Comparison of ENCODE assay signal across 1 cellular context in the genomic region with DNA sequence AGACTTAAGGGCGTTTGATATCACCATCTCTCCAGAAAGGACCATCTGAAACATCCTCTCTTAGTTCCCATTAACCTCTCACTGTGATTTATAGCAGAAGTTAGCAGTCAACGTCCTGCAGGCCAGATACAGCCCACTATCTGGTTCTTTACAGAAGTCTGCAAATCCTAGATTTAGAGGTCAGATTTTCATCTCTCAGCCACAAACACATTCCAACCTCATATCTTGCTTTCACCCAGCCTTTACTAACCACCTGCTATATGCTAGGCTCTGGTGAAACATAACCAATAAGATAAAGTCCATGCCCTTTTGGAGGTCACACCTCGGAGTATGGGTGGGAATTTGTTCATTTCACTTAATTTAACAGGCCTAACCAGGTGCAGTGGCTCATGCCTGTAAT.
TF ChIP-seq lines count a peak whose summit lies in the region.

No MANE protein-coding gene starts in this region.

TF ChIP-seq in K562, 482 proteins besides CTCF, POLR2A, EP300 and RAD21 (continued from another document and continues in another):
- TF ChIP-seq ZNF134 (CRISPR knock-in tag; conservative IDR thresholded peaks at IDR 0.05) (no peak), ZNF592 (IDR thresholded peaks at IDR 0.05) (no peak), MXD1 (CRISPR knock-in tag; IDR thresholded peaks at IDR 0.05; ENCODE audit: borderline replicate concordance, poor library complexity, severe bottlenecking) (no peak), MAFF (IDR thresholded peaks at IDR 0.05; ENCODE audit: low read length) (no peak), RHOXF2B (CRISPR knock-in tag; conservative IDR thresholded peaks at IDR 0.05) (no peak), RBM39 (optimal IDR thresholded peaks at IDR 0.05; ENCODE audit: low read depth, low read length) (no peak), ZNF239 (CRISPR knock-in tag; IDR thresholded peaks at IDR 0.05) (no peak; the same call in 1 of the 2 replicates), ZNF695 (CRISPR knock-in tag; IDR thresholded peaks at IDR 0.05) (no peak), ATF3 (IDR thresholded peaks at IDR 0.05) (no peak), ATF3 (CRISPR knock-in tag; conservative IDR thresholded peaks at IDR 0.05) (no peak), FUS (optimal IDR thresholded peaks at IDR 0.05; ENCODE audit: low read depth, low read length) (no peak), ID3 (CRISPR knock-in tag; IDR thresholded peaks at IDR 0.05) (no peak), ID3 (tag; IDR thresholded peaks at IDR 0.05) (no peak), HMG20B (CRISPR knock-in tag; IDR thresholded peaks at IDR 0.05) (no peak), ATF2 (CRISPR knock-in tag; IDR thresholded peaks at IDR 0.05) (no peak), ATF4 (CRISPR knock-in tag; IDR thresholded peaks at IDR 0.05) (no peak), SLC30A9 (CRISPR knock-in tag; IDR thresholded peaks at IDR 0.05) (no peak), GTF2A2 (tag; IDR thresholded peaks at IDR 0.05) (no peak), TFAM (CRISPR knock-in tag; conservative IDR thresholded peaks at IDR 0.05) (no peak), NBN (IDR thresholded peaks at IDR 0.05; ENCODE audit: low read depth) (no peak), DNMT1 (IDR thresholded peaks at IDR 0.05) (no peak), ZNF165 (CRISPR knock-in tag; IDR thresholded peaks at IDR 0.05; ENCODE audit: borderline replicate concordance) (no peak), TFAP4 (CRISPR knock-in tag; IDR thresholded peaks at IDR 0.05; ENCODE audit: borderline replicate concordance) (no peak), ZFX (CRISPR knock-in tag; IDR thresholded peaks at IDR 0.05) (peak; percentile 17; the same call in 1 of the 2 replicates), MAZ (CRISPR knock-in tag; conservative IDR thresholded peaks at IDR 0.05 in 1 of 2, IDR thresholded peaks at IDR 0.05 in 1 of 2) (no peak), NCOA2 (IDR thresholded peaks at IDR 0.05; ENCODE audit: partially characterized antibody in 2 of 2) (no peak), SMARCA4 (IDR thresholded peaks at IDR 0.05) (peak; percentile 78; the same call in 1 of the 2 replicates), ZZZ3 (IDR thresholded peaks at IDR 0.05) (no peak), MLLT1 (IDR thresholded peaks at IDR 0.05) (peak in 1 of 2 experiments; percentile 83; a peak in 2 of 4 replicates), MIER1 (IDR thresholded peaks at IDR 0.05; ENCODE audit: low read depth) (no peak), NR0B1 (IDR thresholded peaks at IDR 0.05; ENCODE audit: partially characterized antibody) (no peak), ZBED1 (IDR thresholded peaks at IDR 0.05) (peak; percentile 85; the same call in 1 of the 2 replicates), ZC3H11A (IDR thresholded peaks at IDR 0.05; ENCODE audit: low read depth, low read length) (no peak), NFE2 (IDR thresholded peaks at IDR 0.05; ENCODE audit: low read depth) (0 out of 2 replicates have a peak, but pooled peaks have one; percentile 7), ZNF518B (CRISPR knock-in tag; IDR thresholded peaks at IDR 0.05) (no peak), ZNF280B (CRISPR knock-in tag; IDR thresholded peaks at IDR 0.05) (no peak), NEUROD1 (IDR thresholded peaks at IDR 0.05; ENCODE audit: borderline replicate concordance, low read depth, low read length, partially characterized antibody) (no peak)
- TF ChIP-seq, protein P1, sequence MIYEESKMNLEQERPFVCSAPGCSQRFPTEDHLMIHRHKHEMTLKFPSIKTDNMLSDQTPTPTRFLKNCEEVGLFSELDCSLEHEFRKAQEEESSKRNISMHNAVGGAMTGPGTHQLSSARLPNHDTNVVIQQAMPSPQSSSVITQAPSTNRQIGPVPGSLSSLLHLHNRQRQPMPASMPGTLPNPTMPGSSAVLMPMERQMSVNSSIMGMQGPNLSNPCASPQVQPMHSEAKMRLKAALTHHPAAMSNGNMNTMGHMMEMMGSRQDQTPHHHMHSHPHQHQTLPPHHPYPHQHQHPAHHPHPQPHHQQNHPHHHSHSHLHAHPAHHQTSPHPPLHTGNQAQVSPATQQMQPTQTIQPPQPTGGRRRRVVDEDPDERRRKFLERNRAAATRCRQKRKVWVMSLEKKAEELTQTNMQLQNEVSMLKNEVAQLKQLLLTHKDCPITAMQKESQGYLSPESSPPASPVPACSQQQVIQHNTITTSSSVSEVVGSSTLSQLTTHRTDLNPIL (CRISPR knock-in tag; IDR thresholded peaks at IDR 0.05) = no peak
- TF ChIP-seq, protein P2, sequence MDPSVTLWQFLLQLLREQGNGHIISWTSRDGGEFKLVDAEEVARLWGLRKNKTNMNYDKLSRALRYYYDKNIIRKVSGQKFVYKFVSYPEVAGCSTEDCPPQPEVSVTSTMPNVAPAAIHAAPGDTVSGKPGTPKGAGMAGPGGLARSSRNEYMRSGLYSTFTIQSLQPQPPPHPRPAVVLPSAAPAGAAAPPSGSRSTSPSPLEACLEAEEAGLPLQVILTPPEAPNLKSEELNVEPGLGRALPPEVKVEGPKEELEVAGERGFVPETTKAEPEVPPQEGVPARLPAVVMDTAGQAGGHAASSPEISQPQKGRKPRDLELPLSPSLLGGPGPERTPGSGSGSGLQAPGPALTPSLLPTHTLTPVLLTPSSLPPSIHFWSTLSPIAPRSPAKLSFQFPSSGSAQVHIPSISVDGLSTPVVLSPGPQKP (CRISPR knock-in tag; IDR thresholded peaks at IDR 0.05) = no peak
